15 cellular contexts compared by ENCODE assay signal in genomic region chr7:22594020-22594419, GRCh38.
"Had no signal": no experiment of that assay in that cellular context is flagged by ENCODE, and none has a peak within 500 bp of the region (broad histone marks: within the 10 kb centered on the region; RNA-seq: fewer than 3 reads in every experiment).

No MANE protein-coding gene starts in this region.

- DNase-seq: activated CD4-positive, alpha-beta T cell treated with anti-CD3 and anti-CD28 coated beads, Interleukin-2, amount 50 U/mL, for 1 hour; activated naive CD4-positive, alpha-beta T cell treated with anti-CD3 and anti-CD28 coated beads for 36 hours; dorsolateral prefrontal cortex; endodermal cell; erythroblast; heart right ventricle; left colon; naive B cell; ovary; stimulated activated CD4-positive, alpha-beta T cell treated with anti-CD3 and anti-CD28 coated beads, Interleukin-1b, Interleukin-23, amount 100 ng/mL, for 48 hours had no signal

- H3K4me1 Mint-ChIP-seq: activated T-helper 17 cell treated with anti-CD3 and anti-CD28 coated beads, Interleukin-2, amount 50 U/mL, for 72 hours had no signal

- H3K27ac ChIP-seq: dorsolateral prefrontal cortex, gastroesophageal sphincter, heart right ventricle, ovary, thoracic aorta had no signal

- H3K27me3 ChIP-seq: dorsolateral prefrontal cortex, gastroesophageal sphincter, heart right ventricle, ovary had no signal

- H3K4me3 ChIP-seq: dorsolateral prefrontal cortex, gastroesophageal sphincter, heart right ventricle, ovary, thoracic aorta had no signal

- ATAC-seq: activated T-helper 17 cell treated with anti-CD3 and anti-CD28 coated beads, Interleukin-2, amount 50 U/mL, for 72 hours; gastroesophageal sphincter; heart right ventricle; left colon had no signal

- H3K9me3 Mint-ChIP-seq: activated naive CD4-positive, alpha-beta T cell treated with anti-CD3 and anti-CD28 coated beads for 36 hours; activated T-helper 17 cell treated with anti-CD3 and anti-CD28 coated beads, Interleukin-2, amount 50 U/mL, for 72 hours; endodermal cell; T-helper 2 cell treated with Interferon-gamma antibody and Interleukin-4, amounts not matched to agents 5 μg/mL and 100 μg/mL, for 36 hours had no signal

- H3K27ac Mint-ChIP-seq: activated naive CD4-positive, alpha-beta T cell treated with anti-CD3 and anti-CD28 coated beads for 36 hours; activated T-helper 17 cell treated with anti-CD3 and anti-CD28 coated beads, Interleukin-2, amount 50 U/mL, for 72 hours; endodermal cell; T-helper 2 cell treated with Interferon-gamma antibody and Interleukin-4, amounts not matched to agents 5 μg/mL and 100 μg/mL, for 36 hours had no signal

- H3K9me3 ChIP-seq: gastroesophageal sphincter, heart right ventricle, ovary, thoracic aorta had no signal

- H3K36me3 ChIP-seq: gastroesophageal sphincter, heart right ventricle, ovary, thoracic aorta had no signal

- FAIRE-seq: astrocyte had no signal

- H3K4me3 Mint-ChIP-seq: activated naive CD4-positive, alpha-beta T cell treated with anti-CD3 and anti-CD28 coated beads for 36 hours; activated T-helper 17 cell treated with anti-CD3 and anti-CD28 coated beads, Interleukin-2, amount 50 U/mL, for 72 hours; endodermal cell; naive B cell; T-helper 2 cell treated with Interferon-gamma antibody and Interleukin-4, amounts not matched to agents 5 μg/mL and 100 μg/mL, for 36 hours had no signal
